Comparison of ENCODE assay signal across 27 cellular contexts in genomic region chr13:99746857-99747710, GRCh38.
DNase-seq lines count a peak whose midpoint lies in the region; ATAC-seq, FAIRE-seq and TF ChIP-seq lines count a peak whose summit lies in the region.
"Had no signal": no experiment of that assay in that cellular context is flagged by ENCODE, and none has a peak within 500 bp of the region (broad histone marks: within the 10 kb centered on the region; RNA-seq: fewer than 3 reads in every experiment).

No MANE protein-coding gene starts in this region.

- ATAC-seq in lung (ENCODE audit: insufficient read depth, low FRiP score) (no peak), GM21526 (IDR thresholded peaks at IDR 0.05; ENCODE audit: low FRiP score, unreplicated experiment) (no peak), GM19463 (IDR thresholded peaks at IDR 0.05; ENCODE audit: unreplicated experiment) (no peak)
- ATAC-seq: effector memory CD8-positive, alpha-beta T cell; Panc1; sciatic nerve; T-cell had no signal

- TF ChIP-seq RAD21 in H1 (IDR thresholded peaks at IDR 0.05 in 1 of 2, conservative IDR thresholded peaks at IDR 0.05 in 1 of 2; ENCODE audit: low read depth in 2 of 2, low read length in 2 of 2) = no peak

- 9% methylated on average over 19 of the region's 20 CpGs for WGBS in HUES64
- 12% methylated on average over 18 of the region's 20 CpGs; no CpG with 5 or more reads in 1 of the 2 experiments for WGBS in H1 (ENCODE audit: extremely low coverage in 1 of 2, insufficient coverage in 1 of 2, insufficient read length in 1 of 2, insufficient replicate concordance in 2 of 2, low coverage in 1 of 2, low lambda C conversion rate in 2 of 2, missing lambda C conversion rate in 1 of 2), 2 experiments
- 61 to 68% methylated on average over 20 of the region's 20 CpGs for whole genome bisulfite sequencing in lung, 2 donors

- TF ChIP-seq CTCF in H1 (IDR thresholded peaks at IDR 0.05; ENCODE audit: control extremely low read depth in 1 of 3, insufficient read depth in 1 of 3, low read depth in 1 of 3, low read length in 3 of 3) = no peak
- TF ChIP-seq CTCF in lung (IDR thresholded peaks at IDR 0.05; ENCODE audit: control extremely low read depth, extremely low read depth) = no peak
- no peak for TF ChIP-seq CTCF in retinal pigment epithelial cell (conservative IDR thresholded peaks at IDR 0.05; ENCODE audit: low read depth, low read length)

- H4K8ac ChIP-seq in H1 (ENCODE audit: extremely low read depth, insufficient read depth, low read length) = no peak overlapping the region

- peak overlapping the region; percentile 20; the same call in 1 of the 2 replicates for H3K18ac ChIP-seq in H1 (ENCODE audit: extremely low read depth, low read length)

- no peaks in the 10 kb centered on the region; the same call in 1 of the 2 replicates for H3K23me2 ChIP-seq in H1 (ENCODE audit: low read depth, low read length)

- H3K36me3 ChIP-seq in HUES64 (ENCODE audit: insufficient read depth, low read length) (no peaks in the 10 kb centered on the region; the same call in 1 of the 2 replicates), H1 (ENCODE audit: control insufficient read depth in 2 of 4, insufficient read depth in 4 of 4, low read length in 3 of 4) (no peaks in the 10 kb centered on the region; a peak in 1 of 8 replicates), lung (ENCODE audit: control insufficient read depth in 2 of 2, insufficient read depth in 2 of 2, low read length in 2 of 2) (no peaks in the 10 kb centered on the region)
- H3K36me3 ChIP-seq: brain microvascular endothelial cell, esophagus muscularis mucosa had no signal

- H3K4me1 ChIP-seq in HUES64 (ENCODE audit: insufficient read depth, low read length) (peaks cover 51% of the 10 kb centered on the region), H1 (replicated peaks in 1 of 4; ENCODE audit: control insufficient read depth in 3 of 4, insufficient read depth in 4 of 4, low read length in 3 of 4) (peaks cover 12 to 39% (median 26%) of the 10 kb centered on the region in 4 experiments; a peak in 6 of 7 replicates), lung (ENCODE audit: control insufficient read depth in 2 of 2, insufficient read depth in 2 of 2, low read length in 2 of 2) (peaks cover 0 to 2% of the 10 kb centered on the region in 2 donors)
- H3K4me1 ChIP-seq: parathyroid adenoma, testis had no signal

- no peaks in the 10 kb centered on the region for H4K20me1 ChIP-seq in H1 (replicated peaks in 1 of 2; ENCODE audit: control insufficient read depth in 1 of 2, insufficient read depth in 2 of 2, low read length in 2 of 2)

- H3K4me2 ChIP-seq in H1 (ENCODE audit: insufficient read depth in 1 of 2, low read depth in 2 of 2, low read length in 2 of 2) = peak overlapping the region; percentile 64 to 85

- DNase-seq in H1 (ENCODE audit: low read depth in 1 of 2, low spot score in 2 of 2) (peak; percentile 31 to 65), lung (ENCODE audit: low spot score) (no peak), retinal pigment epithelial cell (ENCODE audit: low read depth) (no peak)
- DNase-seq in activated CD8-positive, alpha-beta memory T cell treated with anti-CD3 and anti-CD28 coated beads for 24 hours = no peak
- DNase-seq: activated CD4-positive, alpha-beta T cell treated with anti-CD3 and anti-CD28 coated beads for 1 hour; activated T-cell treated with anti-CD3 and anti-CD28 coated beads, Interleukin-2, amount 50 U/mL, for 1 hour; brain microvascular endothelial cell; effector memory CD8-positive, alpha-beta T cell; foreskin melanocyte; hypothalamus; naive B cell; NCI-H1105 treated with DMSO at 0.1 percent for 48 hours; NCI-H2029 treated with DMSO at 0.1 percent for 48 hours; stimulated activated CD4-positive, alpha-beta T cell treated with anti-CD3 and anti-CD28 coated beads, Interleukin-4, amount 100 ng/mL, for 4 hours; stimulated activated naive CD4-positive, alpha-beta T cell; T-cell; testis had no signal

- peak overlapping the region; percentile 15 for H3K4ac ChIP-seq in H1 (replicated peaks; ENCODE audit: insufficient read length, low read depth, low read length)

- H3K27ac ChIP-seq in HUES64 (ENCODE audit: low read depth, low read length) (peak overlapping the region; percentile 90), H1 (ENCODE audit: low read depth, low read length) (peak overlapping the region; percentile 91), lung (ENCODE audit: low read depth in 1 of 2, low read length in 1 of 2) (no peak overlapping the region)
- H3K27ac ChIP-seq: brain microvascular endothelial cell, C4-2B, esophagus muscularis mucosa, parathyroid adenoma, testis had no signal

- 0 out of 2 replicates have a peak, but pooled peaks cover 2% of the 10 kb centered on the region for H3K79me1 ChIP-seq in H1 (ENCODE audit: low read depth, low read length)

- no peak overlapping the region for H3K14ac ChIP-seq in H1 (ENCODE audit: insufficient read length)

- H2BK12ac ChIP-seq in H1 (ENCODE audit: low read depth, low read length) = peak overlapping the region; percentile 56

- H2BK20ac ChIP-seq in H1 (ENCODE audit: low read length) = peak overlapping the region; percentile 76; the same call in 1 of the 2 replicates

- peak overlapping the region; percentile 45 for H2BK120ac ChIP-seq in H1 (replicated peaks; ENCODE audit: low read depth, low read length)

- H3K4me3 ChIP-seq in HUES64 (ENCODE audit: low read length) = peak overlapping the region; percentile 24
- H3K4me3 ChIP-seq in H1 (ENCODE audit: extremely low read depth in 1 of 4, insufficient read depth in 2 of 4, low read depth in 3 of 4, low read length in 4 of 4) = peak overlapping the region in 3 of 4 experiments; percentile 8 to 50 (median 9); a peak in 5 of 8 replicates
- H3K4me3 ChIP-seq in lung = peak overlapping the region; percentile 21
- peak overlapping the region; percentile 22 for H3K4me3 ChIP-seq in retinal pigment epithelial cell (ENCODE audit: low read length)
- H3K4me3 ChIP-seq: esophagus muscularis mucosa, testis had no signal

- no peaks in the 10 kb centered on the region for H3K79me2 ChIP-seq in H1 (ENCODE audit: control insufficient read depth in 1 of 2, insufficient read depth in 2 of 2, low read length in 2 of 2)
- H3K79me2 ChIP-seq: parathyroid adenoma had no signal

- CTCF ChIA-PET in H1 (lab: Charles Lee; ENCODE audit: partially characterized antibody) = interaction anchor here (0.7 to 1.3 kb wide), 5 partner anchors 8 to 1280 kb away, joined by 3 to 5 read pairs (median 3); no protein-coding TSS in a partner anchor

- peak overlapping the region; percentile 7 for H3K56ac ChIP-seq in H1 (replicated peaks; ENCODE audit: insufficient read length, low read depth, low read length)

- no peak overlapping the region for H2BK15ac ChIP-seq in H1 (ENCODE audit: low read length)

- peak overlapping the region; percentile 56 for H4K91ac ChIP-seq in H1 (replicated peaks; ENCODE audit: insufficient read length, low read length)

- H3K23ac ChIP-seq in H1 (ENCODE audit: insufficient read length) = no peak overlapping the region

- H2AK5ac ChIP-seq in H1 (ENCODE audit: low read depth, low read length) = peak overlapping the region; percentile 25

- peak; percentile 90 for FAIRE-seq in H1 (lab: Jason Lieb, UNC)
- FAIRE-seq: GM19239, TTC549 had no signal

- TF ChIP-seq EP300 in H1 (IDR thresholded peaks at IDR 0.05; ENCODE audit: borderline replicate concordance in 1 of 2, low read depth in 2 of 2, low read length in 2 of 2) = no peak

- H3K27me3 ChIP-seq in HUES64 (ENCODE audit: insufficient read depth, low read length) (no peaks in the 10 kb centered on the region), H1 (replicated peaks in 1 of 4; ENCODE audit: control insufficient read depth in 3 of 4, extremely low read depth in 1 of 4, insufficient read depth in 3 of 4, low read length in 3 of 4) (no peaks in the 10 kb centered on the region), lung (ENCODE audit: control insufficient read depth, insufficient read depth) (no peaks in the 10 kb centered on the region)
- H3K27me3 ChIP-seq: esophagus muscularis mucosa, testis had no signal

- POLR2A ChIA-PET in H1 (lab: Charles Lee; ENCODE audit: partially characterized antibody) = interaction anchor here (0.7 to 3.9 kb wide), 13 partner anchors 9 to 223 kb away, joined by 3 to 32 read pairs (median 5); no protein-coding TSS in a partner anchor

- peak overlapping the region; percentile 62 for H2BK5ac ChIP-seq in H1 (ENCODE audit: low read depth, low read length)

- H4K5ac ChIP-seq in H1 (ENCODE audit: insufficient read length, low read depth, low read length) = peak overlapping the region; percentile 73

- peak overlapping the region; percentile 52 for H3K9ac ChIP-seq in HUES64 (ENCODE audit: low read depth, low read length)
- H3K9ac ChIP-seq in H1 (replicated peaks in 1 of 4; ENCODE audit: extremely low read depth in 1 of 4, low read depth in 3 of 4, low read length in 3 of 4) = peak overlapping the region in 2 of 4 experiments; percentile 43 to 52; a peak in 5 of 7 replicates
- H3K9ac ChIP-seq: parathyroid adenoma had no signal

- peak; percentile 36 to 66; a peak in 2 of 3 replicates for TF ChIP-seq POLR2A in H1 (IDR thresholded peaks at IDR 0.05; ENCODE audit: control extremely low read depth in 1 of 2, low read depth in 2 of 2, low read length in 2 of 2)

- H3K9me3 ChIP-seq in HUES64 (ENCODE audit: insufficient read depth, low read depth, low read length) = no peaks in the 10 kb centered on the region; the same call in 1 of the 2 replicates
- H3K9me3 ChIP-seq in H1 (ENCODE audit: insufficient read depth in 2 of 2, low read depth in 1 of 2, low read length in 1 of 2) = no peaks in the 10 kb centered on the region; a peak in 1 of 4 replicates
- H3K9me3 ChIP-seq in lung (ENCODE audit: control insufficient read depth in 2 of 2, insufficient read depth in 1 of 2, low read length in 1 of 2) = peaks cover 0 to 2% of the 10 kb centered on the region in 2 donors
- H3K9me3 ChIP-seq: esophagus muscularis mucosa, testis had no signal

- 0 out of 2 replicates have a peak overlapping the region, but pooled peaks have one; percentile 11 for H2AFZ ChIP-seq in H1 (ENCODE audit: low read length)
- H2AFZ ChIP-seq: parathyroid adenoma had no signal

TF ChIP-seq in H1, 55 proteins besides CTCF, POLR2A, EP300 and RAD21 (continues in another document):
- TF ChIP-seq CTBP2 (IDR thresholded peaks at IDR 0.05; ENCODE audit: borderline replicate concordance, insufficient read depth, insufficient read length, low read length) = no peak
- TF ChIP-seq SP2 (IDR thresholded peaks at IDR 0.05; ENCODE audit: low read length) = no peak
- TF ChIP-seq CHD1 (IDR thresholded peaks at IDR 0.05; ENCODE audit: low read depth, low read length) = no peak; the same call in 1 of the 2 replicates
- TF ChIP-seq MAFK (IDR thresholded peaks at IDR 0.05; ENCODE audit: low read depth, low read length) = no peak
- no peak for TF ChIP-seq SP4 (IDR thresholded peaks at IDR 0.05; ENCODE audit: low read length)
- no peak for TF ChIP-seq RNF2 (IDR thresholded peaks at IDR 0.05; ENCODE audit: borderline replicate concordance, low read depth, low read length, missing control alignments, poor library complexity, severe bottlenecking)
- TF ChIP-seq TAF7 (optimal IDR thresholded peaks at IDR 0.05; ENCODE audit: borderline replicate concordance, low read depth, low read length) = no peak
- TF ChIP-seq CHD2 (IDR thresholded peaks at IDR 0.05; ENCODE audit: low read length) = peak; percentile 53

Comparison
In these comparisons a context has a peak if more than half of its experiments do, and no peak if none do; other contexts are left out.
1. H3K27ac ChIP-seq: peak in HUES64 (single experiment) and H1 (single experiment); none in lung (0 of 2).
2. DNase-seq: peak in H1 (2 of 2); none in lung (single experiment), retinal pigment epithelial cell (single experiment) and activated CD8-positive, alpha-beta memory T cell treated with anti-CD3 and anti-CD28 coated beads for 24 hours (single experiment).
3. Peak in every context shown above with its lines, with median percentiles within 50 percentile points of each other: H3K4me3 ChIP-seq.